14 cellular contexts compared by ENCODE assay signal in genomic region chr1:9653783-9654517, GRCh38. TPM values are rescaled to one million over a fixed set of nuclear protein-coding genes. Genes with fewer than 3 reads are reported as not detected.
DNase-seq lines count a peak whose midpoint lies in the region; ATAC-seq lines count a peak whose summit lies in the region.
"Had no signal": no experiment of that assay in that cellular context is flagged by ENCODE, and none has a peak within 500 bp of the region (broad histone marks: within the 10 kb centered on the region; RNA-seq: fewer than 3 reads in every experiment).

No MANE protein-coding gene starts in this region.

- H3K4me3 ChIP-seq in CD8-positive, alpha-beta memory T cell (ENCODE audit: low read length): peak overlapping the region; percentile 91
- H3K4me3 ChIP-seq in skin epidermis: peak overlapping the region in 6 of 7 experiments; percentile 16 to 67 (median 59)

- peaks cover 65 to 77% (median 76%) of the 10 kb centered on the region in 3 donors for H3K4me1 Mint-ChIP-seq in CD8-positive, alpha-beta memory T cell

- ATAC-seq in activated naive CD4-positive, alpha-beta T cell treated with anti-CD3 and anti-CD28 coated beads, Interleukin-2, amount 50 U/mL, for 72 hours: peak; percentile 20 to 38
- ATAC-seq in HG02763 (IDR thresholded peaks at IDR 0.05; ENCODE audit: unreplicated experiment): no peak
- ATAC-seq in HG02610 (IDR thresholded peaks at IDR 0.05; ENCODE audit: unreplicated experiment): no peak

- H3K36me3 ChIP-seq in CD8-positive, alpha-beta memory T cell (ENCODE audit: insufficient read depth, low read length): no peaks in the 10 kb centered on the region
- H3K36me3 ChIP-seq: right lobe of liver, tibial nerve had no signal

- CTCF ChIA-PET in CD8-positive, alpha-beta memory T cell (lab: Charles Lee): interaction anchor here (1.0 to 7.8 kb wide), 16 partner anchors 9 to 132 kb away, joined by 3 to 136 read pairs (median 6); no protein-coding TSS in a partner anchor

- peak overlapping the region; percentile 69 for H3K27ac ChIP-seq in CD8-positive, alpha-beta memory T cell (ENCODE audit: low read depth, low read length)
- peak overlapping the region in 12 of 21 experiments; percentile 2 to 97 (median 92) for H3K27ac ChIP-seq in skin epidermis
- H3K27ac ChIP-seq: epithelial cell of prostate, right lobe of liver had no signal

- peak overlapping the region; percentile 93 to 99 (median 96) for H3K27ac Mint-ChIP-seq in CD8-positive, alpha-beta memory T cell
- H3K27ac Mint-ChIP-seq in activated naive CD4-positive, alpha-beta T cell treated with anti-CD3 and anti-CD28 coated beads, Interleukin-2, amount 50 U/mL, for 72 hours: peak overlapping the region; percentile 97 to 99

- no peaks in the 10 kb centered on the region for H3K9me3 Mint-ChIP-seq in CD8-positive, alpha-beta memory T cell
- no peaks in the 10 kb centered on the region for H3K9me3 Mint-ChIP-seq in activated naive CD4-positive, alpha-beta T cell treated with anti-CD3 and anti-CD28 coated beads, Interleukin-2, amount 50 U/mL, for 72 hours

- peaks cover 0 to 3% of the 10 kb centered on the region in 2 donors for H3K27me3 Mint-ChIP-seq in CD8-positive, alpha-beta memory T cell

- H3K9me3 ChIP-seq in CD8-positive, alpha-beta memory T cell (ENCODE audit: low read length): no peaks in the 10 kb centered on the region
- H3K9me3 ChIP-seq: right lobe of liver, tibial nerve had no signal

- POLR2A ChIA-PET in CD8-positive, alpha-beta memory T cell (lab: Charles Lee): interaction anchor here (0.6 to 7.2 kb wide), 11 partner anchors 11 to 257 kb away, joined by 3 to 161 read pairs (median 10); no protein-coding TSS in a partner anchor

- H3K27me3 ChIP-seq in CD8-positive, alpha-beta memory T cell (ENCODE audit: insufficient read depth, low read length, poor library complexity, severe bottlenecking): no peaks in the 10 kb centered on the region

- peak in 1 of 5 donors; percentile 51 for DNase-seq in CD8-positive, alpha-beta memory T cell
- DNase-seq in Kasumi-1 (lab: John Stamatoyannopoulos, UW) (peak; percentile 80 to 84), SHP77 treated with DMSO at 0.1 percent for 48 hours (lab: John Stamatoyannopoulos, UW) (no peak), A172 (ENCODE audit: low spot score) (no peak)
- DNase-seq in activated naive CD4-positive, alpha-beta T cell treated with anti-CD3 and anti-CD28 coated beads, Interleukin-2, amount 50 U/mL, for 72 hours (ENCODE audit: low spot score in 2 of 2): peak in 1 of 2 donors; percentile 67
- DNase-seq: kidney, MM.1S, right lobe of liver, RPMI8226 had no signal

- H3K36me3 Mint-ChIP-seq in CD8-positive, alpha-beta memory T cell: peaks cover 0 to 23% (median 0%) of the 10 kb centered on the region in 3 donors
- H3K36me3 Mint-ChIP-seq in activated naive CD4-positive, alpha-beta T cell treated with anti-CD3 and anti-CD28 coated beads, Interleukin-2, amount 50 U/mL, for 72 hours: peaks cover 27 to 35% of the 10 kb centered on the region in 2 donors

- H3K4me3 Mint-ChIP-seq in CD8-positive, alpha-beta memory T cell: peak overlapping the region; percentile 94 to 100 (median 100)

- peaks cover 74% of the 10 kb centered on the region for H3K4me1 ChIP-seq in CD8-positive, alpha-beta memory T cell (ENCODE audit: insufficient read depth, low read length)

RNA-seq across cellular contexts. Expression of gene PIK3CD, which starts 2.4 kb away (rescaled TPM):
- 100 to 1,000 TPM; 157 to 165 TPM for total RNA-seq in CD8-positive, alpha-beta memory T cell
- polyA plus RNA-seq in CD8-positive, alpha-beta memory T cell: 109 TPM
- total RNA-seq in activated naive CD4-positive, alpha-beta T cell treated with anti-CD3 and anti-CD28 coated beads, Interleukin-2, amount 50 U/mL, for 72 hours: 100 to 1,000 TPM; 118 to 138 TPM
- 4.3 and 5.6 TPM in 2 replicates for total RNA-seq in A172 (2014; rRNA removed; shearing (Covaris generic))

Comparison
In these comparisons a context has a peak if more than half of its experiments do, and no peak if none do; other contexts are left out.
1. DNase-seq: peak in Kasumi-1 (2 of 2); none in SHP77 treated with DMSO at 0.1 percent for 48 hours (single experiment) and A172 (single experiment).
2. ATAC-seq: peak in activated naive CD4-positive, alpha-beta T cell treated with anti-CD3 and anti-CD28 coated beads, Interleukin-2, amount 50 U/mL, for 72 hours (2 of 2); none in HG02763 (single experiment) and HG02610 (single experiment).
3. RNA of gene PIK3CD, which starts 2.4 kb away (total RNA-seq): 157 to 165 TPM in CD8-positive, alpha-beta memory T cell and 118 to 138 TPM in activated naive CD4-positive, alpha-beta T cell treated with anti-CD3 and anti-CD28 coated beads, Interleukin-2, amount 50 U/mL, for 72 hours; 4.3 to 5.6 TPM in A172; every median in the first group is over 10 times any median in the second.